8 cellular contexts compared by ENCODE assay signal in genomic region chr6:30685157-30685976, GRCh38. TPM values are rescaled to one million over a fixed set of nuclear protein-coding genes. Genes with fewer than 3 reads are reported as not detected.
DNase-seq lines count a peak whose midpoint lies in the region; ATAC-seq, FAIRE-seq and TF ChIP-seq lines count a peak whose summit lies in the region.

No MANE protein-coding gene starts in this region.

- TF ChIP-seq RAD21 in GM12878 (IDR thresholded peaks at IDR 0.05; ENCODE audit: insufficient read depth, low read depth, low read length) = no peak

- no peak overlapping the region for H2AFZ ChIP-seq in GM12878 (ENCODE audit: control insufficient read depth, low read depth, low read length)

- intact Hi-C loops in GM12878 (cut with micrococcal nuclease; ENCODE audit: unreplicated experiment) = no loop called here

- no peaks in the 10 kb centered on the region for H4K20me1 ChIP-seq in GM12878 (ENCODE audit: control insufficient read depth, insufficient read depth)

- peak; percentile 35 to 46 (median 36); a peak in 4 of 6 replicates for TF ChIP-seq CTCF in GM12878 (IDR thresholded peaks at IDR 0.05 in 2 of 3, conservative IDR thresholded peaks at IDR 0.05 in 1 of 3; ENCODE audit: control insufficient read depth in 2 of 3, extremely low read depth in 1 of 3, insufficient read depth in 1 of 3, low read depth in 3 of 3, low read length in 3 of 3)

- in situ Hi-C loops in GM12878 (cut with MboI) = no loop called here

- TF ChIP-seq POLR2A in GM12878 (IDR thresholded peaks at IDR 0.05; ENCODE audit: low read depth, low read length) = 0 out of 2 replicates have a peak, but pooled peaks have one; percentile 37

- peaks cover 0 to 3% of the 10 kb centered on the region in 2 experiments; a peak in 2 of 4 replicates for H3K36me3 ChIP-seq in GM12878 (ENCODE audit: control insufficient read depth in 2 of 2, insufficient read depth in 2 of 2, low read length in 1 of 2)
- no peaks in the 10 kb centered on the region for H3K36me3 ChIP-seq in urinary bladder (ENCODE audit: insufficient read depth)

- POLR2A ChIA-PET in GM12878 (lab: Charles Lee) = interaction anchor here (0.7 to 9.5 kb wide), 4 partner anchors 35 to 229 kb away, joined by 3 to 200 read pairs (median 4); partner anchors contain the start of genes MDC1, TUBB and VARS2

- 0% methylated on average over 28 of the region's 28 CpGs for WGBS in GM12878 (ENCODE audit: insufficient coverage, insufficient replicate concordance, low lambda C conversion rate, missing lambda C conversion rate)
- WGBS in urinary bladder = 24% methylated on average over 28 of the region's 28 CpGs

- SMC1A ChIA-PET in GM12878 (lab: Charles Lee; ENCODE audit: uncharacterized antibody, unreplicated experiment) = interaction anchor here (1.0 to 11.3 kb wide), 4 partner anchors 39 to 70 kb away, joined by 3 to 265 read pairs (median 4); partner anchors contain the start of genes MDC1 and TUBB

- no peaks in the 10 kb centered on the region for H3K9me3 ChIP-seq in GM12878 (replicated peaks; ENCODE audit: control insufficient read depth, insufficient read depth, low read length)

- RAD21 ChIA-PET in GM12878 (lab: Charles Lee; ENCODE audit: unreplicated experiment) = interaction anchor here (1.6 to 14.2 kb wide), 3 partner anchors 35 to 74 kb away, joined by 3 to 232 read pairs (median 209); partner anchors contain the start of genes MDC1 and TUBB

- CTCF ChIA-PET in GM12878 (lab: Yijun Ruan, JAX) = interaction anchor here (0.7 to 9.5 kb wide), 6 partner anchors 9 to 198 kb away, joined by 3 to 487 read pairs (median 4); partner anchors contain the start of genes DHX16, MDC1 and TUBB

- H3K79me2 ChIP-seq in GM12878 (ENCODE audit: control insufficient read depth, insufficient read depth, low read length) = peaks cover 100% of the 10 kb centered on the region

- TSS peak; percentile 59 for BruUV-seq in GM12878 (replicated peaks; lab: Mats Ljungman, UMichigan)

- ATAC-seq in GM12878 (no peak), GM21526 (IDR thresholded peaks at IDR 0.05; ENCODE audit: low FRiP score, unreplicated experiment) (no peak), HG02938 (IDR thresholded peaks at IDR 0.05; ENCODE audit: unreplicated experiment) (no peak), GM19467 (IDR thresholded peaks at IDR 0.05; ENCODE audit: unreplicated experiment) (no peak)

- H3K27ac ChIP-seq in GM12878 (ENCODE audit: control insufficient read depth, insufficient read depth) (peak overlapping the region; percentile 96), urinary bladder (ENCODE audit: low read depth) (peak overlapping the region; percentile 76)

- H3K4me2 ChIP-seq in GM12878 (ENCODE audit: control insufficient read depth, insufficient read depth) = peak overlapping the region; percentile 70

- H3K4me1 ChIP-seq in GM12878 (ENCODE audit: control insufficient read depth, insufficient read depth, low read length) (peaks cover 15% of the 10 kb centered on the region), urinary bladder (ENCODE audit: insufficient read depth) (no peaks in the 10 kb centered on the region)

- H3K9ac ChIP-seq in GM12878 (ENCODE audit: control insufficient read depth, insufficient read depth, low read length) = peak overlapping the region; percentile 94

- peak; percentile 49 for DNase-seq in EH (ENCODE audit: low read depth)
- peak; percentile 54 for DNase-seq in NAMALWA (ENCODE audit: low spot score)
- no peak for DNase-seq in GM12878 (ENCODE audit: low read depth, low spot score)
- peak; percentile 47 to 65 for DNase-seq in lung microvascular endothelial cell (ENCODE audit: low read depth in 2 of 2)

- no peak for FAIRE-seq in GM12878 (lab: Jason Lieb, UNC)

- no peaks in the 10 kb centered on the region for H3K27me3 ChIP-seq in GM12878 (replicated peaks in 1 of 2; ENCODE audit: control insufficient read depth in 2 of 2, insufficient read depth in 2 of 2, low read length in 1 of 2)

- TF ChIP-seq EP300 in GM12878 (IDR thresholded peaks at IDR 0.05; ENCODE audit: borderline replicate concordance in 1 of 2, control insufficient read depth in 1 of 2, low read depth in 2 of 2, low read length in 2 of 2) = no peak

- peak overlapping the region; percentile 100 for H3K4me3 ChIP-seq in GM12878
- peak overlapping the region; percentile 67 for H3K4me3 ChIP-seq in urinary bladder (ENCODE audit: low read depth, low read length)

RNA-seq across cellular contexts. Expression of gene PPP1R18, which starts 1.1 kb away (rescaled TPM):
- 22.8 and 29.5 TPM in 2 replicates for total RNA-seq in GM12878 (2013; cell fraction: nucleolus; rRNA removed)
- total RNA-seq in GM12878 (2014; rRNA removed) (47.4 and 51.3 TPM in 2 replicates), GM12878 (2014; rRNA removed; fragmentation: Illumina TruSeq; extraction: Trizol) (50.4 and 54.0 TPM in 2 replicates), GM12878 (2021) (99.2 and 100 TPM in 2 replicates), lung microvascular endothelial cell (31.5 and 33.6 TPM in 2 replicates), urinary bladder (32.7 TPM)
- polyA plus RNA-seq in GM12878 (2011; ENCODE audit: low read depth) = 49.7 TPM
- polyA plus RNA-seq in GM12878 (2011; rRNA removed) (78.3 and 114 TPM in 2 replicates), GM12878 (2014; fragmentation: Illumina TruSeq; extraction: Trizol) (109 and 119 TPM in 2 replicates), GM12878 (2014; fragmentation: Nextera tagmentation; extraction: Ambion mirVana) (10 to 100 TPM; 21.0 to 24.0 TPM), GM12878 (2014; rRNA removed) (72.3 and 86.2 TPM in 2 replicates), GM12878 (2016; fragmentation: Nextera tagmentation; extraction: Ambion mirVana) (10 to 100 TPM; 46.3 to 50.7 TPM), urinary bladder (81.9 TPM)
- polyA plus RNA-seq in GM12878 (2011; cell fraction: cytosol; rRNA removed) = 131 and 175 TPM in 2 replicates
- polyA plus RNA-seq in GM12878 (2011; cell fraction: nucleus; rRNA removed) = 99.1 and 214 TPM in 2 replicates
- 67.6 and 89.2 TPM in 2 replicates for polyA plus RNA-seq in GM12878 (2012)
- 72.3 and 129 TPM in 2 replicates for polyA minus RNA-seq in GM12878 (2011; rRNA and poly(A)+ RNA removed)
- 43.0 and 45.0 TPM in 2 replicates for polyA minus RNA-seq in GM12878 (2011; cell fraction: cytosol; rRNA and poly(A)+ RNA removed)
- 18.4 and 63.2 TPM in 2 replicates for polyA minus RNA-seq in GM12878 (2011; cell fraction: nucleus; rRNA and poly(A)+ RNA removed)

RNA-seq across cellular contexts. Expression of gene NRM, which starts 5.4 kb away (rescaled TPM):
- 8.0 and 11.2 TPM in 2 replicates for total RNA-seq in GM12878 (2013; cell fraction: nucleolus; rRNA removed)
- total RNA-seq in GM12878 (2014; rRNA removed) (14.8 and 17.7 TPM in 2 replicates), GM12878 (2014; rRNA removed; fragmentation: Illumina TruSeq; extraction: Trizol) (14.7 and 15.4 TPM in 2 replicates), GM12878 (2021) (39.0 and 39.3 TPM in 2 replicates), lung microvascular endothelial cell (1.6 and 2.2 TPM in 2 replicates), urinary bladder (7.0 TPM)
- 23.2 TPM for polyA plus RNA-seq in GM12878 (2011; ENCODE audit: low read depth)
- polyA plus RNA-seq in GM12878 (2011; rRNA removed) (7.6 and 18.7 TPM in 2 replicates), GM12878 (2014; fragmentation: Illumina TruSeq; extraction: Trizol) (35.8 and 46.7 TPM in 2 replicates), GM12878 (2014; fragmentation: Nextera tagmentation; extraction: Ambion mirVana) (10 to 100 TPM; 19.1 to 23.7 TPM), GM12878 (2014; rRNA removed) (34.3 and 35.7 TPM in 2 replicates), GM12878 (2016; fragmentation: Nextera tagmentation; extraction: Ambion mirVana) (10 to 100 TPM; 36.6 to 37.5 TPM), urinary bladder (20.3 TPM)
- polyA plus RNA-seq in GM12878 (2011; cell fraction: cytosol; rRNA removed) = 34.1 and 36.4 TPM in 2 replicates
- 33.6 and 35.9 TPM in 2 replicates for polyA plus RNA-seq in GM12878 (2011; cell fraction: nucleus; rRNA removed)
- 27.9 and 34.0 TPM in 2 replicates for polyA plus RNA-seq in GM12878 (2012)
- 23.8 and 25.7 TPM in 2 replicates for polyA minus RNA-seq in GM12878 (2011; rRNA and poly(A)+ RNA removed)
- 16.0 and 18.4 TPM in 2 replicates for polyA minus RNA-seq in GM12878 (2011; cell fraction: cytosol; rRNA and poly(A)+ RNA removed)
- polyA minus RNA-seq in GM12878 (2011; cell fraction: nucleus; rRNA and poly(A)+ RNA removed) = 16.1 and 27.7 TPM in 2 replicates

RNA-seq across cellular contexts. Expression of gene DHX16, which starts 12.6 kb away (rescaled TPM):
- 26.0 and 31.3 TPM in 2 replicates for total RNA-seq in GM12878 (2013; cell fraction: nucleolus; rRNA removed)
- total RNA-seq in GM12878 (2014; rRNA removed) (39.5 and 40.0 TPM in 2 replicates), GM12878 (2014; rRNA removed; fragmentation: Illumina TruSeq; extraction: Trizol) (35.6 and 38.1 TPM in 2 replicates), GM12878 (2021) (30.3 and 31.8 TPM in 2 replicates), lung microvascular endothelial cell (25.1 and 32.5 TPM in 2 replicates), urinary bladder (16.8 TPM)
- polyA plus RNA-seq in GM12878 (2011; ENCODE audit: low read depth) = 11.4 TPM
- polyA plus RNA-seq in GM12878 (2011; rRNA removed) (27.5 and 36.3 TPM in 2 replicates), GM12878 (2014; fragmentation: Illumina TruSeq; extraction: Trizol) (26.8 and 41.0 TPM in 2 replicates), GM12878 (2014; fragmentation: Nextera tagmentation; extraction: Ambion mirVana) (10 to 100 TPM; 10.1 to 17.7 TPM), GM12878 (2014; rRNA removed) (38.4 and 41.4 TPM in 2 replicates), GM12878 (2016; fragmentation: Nextera tagmentation; extraction: Ambion mirVana) (10 to 100 TPM; 40.3 to 41.4 TPM), urinary bladder (29.5 TPM)
- 47.8 and 51.2 TPM in 2 replicates for polyA plus RNA-seq in GM12878 (2011; cell fraction: cytosol; rRNA removed)
- polyA plus RNA-seq in GM12878 (2011; cell fraction: nucleus; rRNA removed) = 97.9 and 117 TPM in 2 replicates
- 19.2 and 23.7 TPM in 2 replicates for polyA plus RNA-seq in GM12878 (2012)
- 41.6 and 44.4 TPM in 2 replicates for polyA minus RNA-seq in GM12878 (2011; rRNA and poly(A)+ RNA removed)
- 11.2 and 16.0 TPM in 2 replicates for polyA minus RNA-seq in GM12878 (2011; cell fraction: cytosol; rRNA and poly(A)+ RNA removed)
- polyA minus RNA-seq in GM12878 (2011; cell fraction: nucleus; rRNA and poly(A)+ RNA removed) = 13.4 and 21.2 TPM in 2 replicates

RNA-seq across cellular contexts. Expression of gene MDC1, which starts 31.7 kb away (rescaled TPM):
- total RNA-seq in GM12878 (2013; cell fraction: nucleolus; rRNA removed) = 15.3 and 21.3 TPM in 2 replicates
- total RNA-seq in GM12878 (2014; rRNA removed) (11.9 and 12.9 TPM in 2 replicates), GM12878 (2014; rRNA removed; fragmentation: Illumina TruSeq; extraction: Trizol) (12.4 and 12.5 TPM in 2 replicates), GM12878 (2021) (62.5 and 66.9 TPM in 2 replicates), lung microvascular endothelial cell (3.0 and 4.1 TPM in 2 replicates), urinary bladder (9.8 TPM)
- polyA plus RNA-seq in GM12878 (2011; ENCODE audit: low read depth) = 30.8 TPM
- polyA plus RNA-seq in GM12878 (2011; rRNA removed) (6.8 and 14.8 TPM in 2 replicates), GM12878 (2014; fragmentation: Illumina TruSeq; extraction: Trizol) (52.7 and 53.6 TPM in 2 replicates), GM12878 (2014; fragmentation: Nextera tagmentation; extraction: Ambion mirVana) (1 to 10 TPM; 5.1 to 6.5 TPM), GM12878 (2014; rRNA removed) (30.1 and 33.3 TPM in 2 replicates), GM12878 (2016; fragmentation: Nextera tagmentation; extraction: Ambion mirVana) (10 to 100 TPM; 31.1 to 36.2 TPM), urinary bladder (18.3 TPM)
- polyA plus RNA-seq in GM12878 (2011; cell fraction: cytosol; rRNA removed) = 18.4 and 23.7 TPM in 2 replicates
- 68.0 and 73.9 TPM in 2 replicates for polyA plus RNA-seq in GM12878 (2011; cell fraction: nucleus; rRNA removed)
- 36.6 and 43.4 TPM in 2 replicates for polyA plus RNA-seq in GM12878 (2012)
- 17.6 and 22.5 TPM in 2 replicates for polyA minus RNA-seq in GM12878 (2011; rRNA and poly(A)+ RNA removed)
- 8.5 and 20.0 TPM in 2 replicates for polyA minus RNA-seq in GM12878 (2011; cell fraction: cytosol; rRNA and poly(A)+ RNA removed)
- polyA minus RNA-seq in GM12878 (2011; cell fraction: nucleus; rRNA and poly(A)+ RNA removed) = 7.4 and 14.4 TPM in 2 replicates

RNA-seq across cellular contexts. Expression of gene TUBB, which starts 34.8 kb away (rescaled TPM):
- 180 and 186 TPM in 2 replicates for total RNA-seq in GM12878 (2013; cell fraction: nucleolus; rRNA removed)
- total RNA-seq in GM12878 (2014; rRNA removed) (1,600 and 1,662 TPM in 2 replicates), GM12878 (2014; rRNA removed; fragmentation: Illumina TruSeq; extraction: Trizol) (1,225 and 1,242 TPM in 2 replicates), GM12878 (2021) (1,685 and 1,700 TPM in 2 replicates), lung microvascular endothelial cell (267 and 311 TPM in 2 replicates), urinary bladder (376 TPM)
- 770 TPM for polyA plus RNA-seq in GM12878 (2011; ENCODE audit: low read depth)
- polyA plus RNA-seq in GM12878 (2011; rRNA removed) (1,703 and 2,596 TPM in 2 replicates), GM12878 (2014; fragmentation: Illumina TruSeq; extraction: Trizol) (2,402 and 3,052 TPM in 2 replicates), GM12878 (2014; fragmentation: Nextera tagmentation; extraction: Ambion mirVana) (1,000 to 10,000 TPM; 1,039 to 1,376 TPM), GM12878 (2014; rRNA removed) (2,367 and 2,490 TPM in 2 replicates), GM12878 (2016; fragmentation: Nextera tagmentation; extraction: Ambion mirVana) (1,000 to 10,000 TPM; 1,510 to 1,651 TPM), urinary bladder (332 TPM)
- 2,686 and 3,225 TPM in 2 replicates for polyA plus RNA-seq in GM12878 (2011; cell fraction: cytosol; rRNA removed)
- 1,113 and 1,357 TPM in 2 replicates for polyA plus RNA-seq in GM12878 (2011; cell fraction: nucleus; rRNA removed)
- 828 and 941 TPM in 2 replicates for polyA plus RNA-seq in GM12878 (2012)
- polyA minus RNA-seq in GM12878 (2011; rRNA and poly(A)+ RNA removed) = 2,195 and 2,964 TPM in 2 replicates
- polyA minus RNA-seq in GM12878 (2011; cell fraction: cytosol; rRNA and poly(A)+ RNA removed) = 626 and 717 TPM in 2 replicates
- polyA minus RNA-seq in GM12878 (2011; cell fraction: nucleus; rRNA and poly(A)+ RNA removed) = 193 and 357 TPM in 2 replicates
